In genomic region chr2:62479917-62480316, GRCh38 we compare ENCODE assay signal across 3 cellular contexts.
"Had no signal": no experiment of that assay in that cellular context is flagged by ENCODE, and none has a peak within 500 bp of the region (broad histone marks: within the 10 kb centered on the region; RNA-seq: fewer than 3 reads in every experiment).

No MANE protein-coding gene starts in this region.

- ATAC-seq: GM12878 had no signal

- H3K4me3 ChIP-seq: GM12878 had no signal

- DNase-seq: GDM1, GF-D8 had no signal
